In the genomic region with DNA sequence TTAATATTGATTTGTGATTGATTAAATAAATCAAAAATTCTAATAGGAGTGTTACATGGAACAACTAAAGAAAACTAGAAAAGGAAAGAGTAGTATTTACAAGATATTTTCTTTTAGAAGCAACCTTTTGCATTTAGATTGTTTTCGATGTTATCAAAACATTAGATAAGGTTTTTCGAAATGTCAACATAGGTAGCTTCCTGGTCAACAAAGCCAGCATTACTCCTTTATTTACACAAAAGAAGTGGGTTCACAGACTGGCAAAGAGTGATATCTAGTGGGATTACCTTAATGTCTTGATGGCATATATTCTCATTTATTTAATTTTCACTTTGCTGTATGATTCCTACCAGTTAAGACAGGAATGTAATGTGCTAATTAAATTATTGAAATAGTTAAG, we compare ENCODE assay signal across 25 cellular contexts.
DNase-seq lines count a peak whose midpoint lies in the region; ATAC-seq and TF ChIP-seq lines count a peak whose summit lies in the region.
"Had no signal": no experiment of that assay in that cellular context is flagged by ENCODE, and none has a peak within 500 bp of the region (broad histone marks: within the 10 kb centered on the region; RNA-seq: fewer than 3 reads in every experiment).

No MANE protein-coding gene starts in this region.

- no peaks in the 10 kb centered on the region for H3K9me3 Mint-ChIP-seq in WTC11
- H3K9me3 Mint-ChIP-seq: CD4-positive, alpha-beta memory T cell had no signal

- no peak for ATAC-seq in WTC11
- no peak for ATAC-seq in Right ventricle myocardium superior (ENCODE audit: poor library complexity)
- ATAC-seq: GM12878 had no signal

- DNase-seq in DMS53 (lab: John Stamatoyannopoulos, UW) (peak; percentile 81), LNCaP clone FGC (ENCODE audit: low read depth) (peak; percentile 17), WTC11 (ENCODE audit: low spot score) (no peak), coronary artery (ENCODE audit: low spot score) (no peak), mucosa of gallbladder (ENCODE audit: low spot score) (no peak), Right ventricle myocardium superior (no peak), A172 (ENCODE audit: low spot score) (no peak)
- DNase-seq: ACHN; BE2C; C1 segment of cervical spinal cord; CD4-positive, alpha-beta memory T cell; CD4-positive, CD25-positive, alpha-beta regulatory T cell; CD8-positive, alpha-beta memory T cell; COR-L47; DMS 273 treated with DMSO at 0.1 percent for 48 hours; DMS153; DMS79; DND-41; EL; GDM1 had no signal

- no peak overlapping the region for H3K27ac ChIP-seq in liver (ENCODE audit: low read depth in 1 of 2, low read length in 2 of 2)
- no peak overlapping the region for H3K27ac ChIP-seq in coronary artery
- H3K27ac ChIP-seq: 22Rv1, BLaER1 had no signal

- TF ChIP-seq RAD21 in liver (IDR thresholded peaks at IDR 0.05) = no peak

- TF ChIP-seq CTCF in LNCaP clone FGC (IDR thresholded peaks at IDR 0.05; ENCODE audit: control insufficient read depth, extremely low read depth, insufficient read depth) (no peak), WTC11 (IDR thresholded peaks at IDR 0.05) (no peak), liver (IDR thresholded peaks at IDR 0.05; ENCODE audit: low read depth, low read length, missing input control) (no peak), coronary artery (IDR thresholded peaks at IDR 0.05) (no peak)

- POLR2A ChIA-PET in WTC11 (lab: Charles Lee) = no interaction called here

- no peaks in the 10 kb centered on the region for H3K4me1 ChIP-seq in liver (ENCODE audit: control insufficient read depth in 4 of 4, insufficient read depth in 4 of 4, low read length in 3 of 4)
- H3K4me1 ChIP-seq: BE2C, BLaER1 had no signal

- H3K4me3 ChIP-seq in LNCaP clone FGC (ENCODE audit: low read depth, low read length) = no peak overlapping the region
- no peak overlapping the region for H3K4me3 ChIP-seq in liver (ENCODE audit: low read depth in 1 of 3, low read length in 3 of 3)
- no peak overlapping the region for H3K4me3 ChIP-seq in coronary artery
- H3K4me3 ChIP-seq: BLaER1, GM12878 had no signal

- H3K4me1 Mint-ChIP-seq in WTC11 = peaks cover 7% of the 10 kb centered on the region
- H3K4me1 Mint-ChIP-seq: CD14-positive monocyte; CD4-positive, alpha-beta memory T cell; CD4-positive, CD25-positive, alpha-beta regulatory T cell; CD8-positive, alpha-beta memory T cell had no signal

- no peaks in the 10 kb centered on the region for H3K36me3 ChIP-seq in liver (ENCODE audit: control insufficient read depth in 4 of 4, insufficient read depth in 3 of 4, low read depth in 1 of 4, low read length in 3 of 4)
- H3K36me3 ChIP-seq: BE2C, BLaER1 had no signal

- H3K9me3 ChIP-seq in liver (ENCODE audit: control insufficient read depth in 4 of 4, low read length in 3 of 4) = no peaks in the 10 kb centered on the region
- H3K9me3 ChIP-seq: BE2C, BLaER1 had no signal

- no peak overlapping the region for H3K9ac ChIP-seq in liver (ENCODE audit: low read depth in 1 of 2, low read length in 2 of 2)
- H3K9ac ChIP-seq: BLaER1 had no signal

- H3K27me3 Mint-ChIP-seq in WTC11 (ENCODE audit: low read depth) = no peaks in the 10 kb centered on the region
- H3K27me3 Mint-ChIP-seq: CD4-positive, alpha-beta memory T cell; CD4-positive, CD25-positive, alpha-beta regulatory T cell; CD8-positive, alpha-beta memory T cell had no signal

- intact Hi-C loops in Right ventricle myocardium superior (cut with DNase I) = no loop called here

- H3K4me3 Mint-ChIP-seq in WTC11 = no peak overlapping the region
- H3K4me3 Mint-ChIP-seq: CD14-positive monocyte; CD4-positive, alpha-beta memory T cell; CD4-positive, CD25-positive, alpha-beta regulatory T cell; CD8-positive, alpha-beta memory T cell had no signal

- 24% methylated on average over 2 of the region's 2 CpGs for WGBS in liver

- no peak overlapping the region for H3K27ac Mint-ChIP-seq in WTC11
- H3K27ac Mint-ChIP-seq: CD14-positive monocyte; CD4-positive, alpha-beta memory T cell; CD4-positive, CD25-positive, alpha-beta regulatory T cell; CD8-positive, alpha-beta memory T cell had no signal

- H3K36me3 Mint-ChIP-seq in WTC11 = no peaks in the 10 kb centered on the region
- H3K36me3 Mint-ChIP-seq: CD14-positive monocyte; CD4-positive, alpha-beta memory T cell; CD4-positive, CD25-positive, alpha-beta regulatory T cell; CD8-positive, alpha-beta memory T cell had no signal

- no peaks in the 10 kb centered on the region for H3K27me3 ChIP-seq in liver (ENCODE audit: control insufficient read depth in 4 of 4, insufficient read depth in 4 of 4, low read length in 3 of 4)
- H3K27me3 ChIP-seq: BE2C, BLaER1 had no signal

- CTCF ChIA-PET in WTC11 (lab: Charles Lee) = no interaction called here

TF ChIP-seq in WTC11, 78 proteins besides CTCF, POLR2A, EP300 and RAD21:
- no peak for TF ChIP-seq CREB1 (CRISPR knock-in tag; IDR thresholded peaks at IDR 0.05)
- TF ChIP-seq RORB (CRISPR knock-in tag; IDR thresholded peaks at IDR 0.05) = peak; percentile 26; the same call in 1 of the 2 replicates

TF ChIP-seq in liver, 16 proteins besides CTCF, POLR2A, EP300 and RAD21:
- TF ChIP-seq, protein P1, sequence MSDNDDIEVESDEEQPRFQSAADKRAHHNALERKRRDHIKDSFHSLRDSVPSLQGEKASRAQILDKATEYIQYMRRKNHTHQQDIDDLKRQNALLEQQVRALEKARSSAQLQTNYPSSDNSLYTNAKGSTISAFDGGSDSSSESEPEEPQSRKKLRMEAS (IDR thresholded peaks at IDR 0.05) = no peak
- peak; percentile 13 for TF ChIP-seq FOXA2 (IDR thresholded peaks at IDR 0.05)

Comparison
In these comparisons a context has a peak if more than half of its experiments do, and no peak if none do; other contexts are left out.
1. DNase-seq: peak in DMS53 (single experiment) and LNCaP clone FGC (single experiment); none in WTC11 (single experiment), coronary artery (single experiment), mucosa of gallbladder (single experiment), Right ventricle myocardium superior (single experiment) and A172 (single experiment).